ENCODE assay signal across 1 cellular context in the genomic region with DNA sequence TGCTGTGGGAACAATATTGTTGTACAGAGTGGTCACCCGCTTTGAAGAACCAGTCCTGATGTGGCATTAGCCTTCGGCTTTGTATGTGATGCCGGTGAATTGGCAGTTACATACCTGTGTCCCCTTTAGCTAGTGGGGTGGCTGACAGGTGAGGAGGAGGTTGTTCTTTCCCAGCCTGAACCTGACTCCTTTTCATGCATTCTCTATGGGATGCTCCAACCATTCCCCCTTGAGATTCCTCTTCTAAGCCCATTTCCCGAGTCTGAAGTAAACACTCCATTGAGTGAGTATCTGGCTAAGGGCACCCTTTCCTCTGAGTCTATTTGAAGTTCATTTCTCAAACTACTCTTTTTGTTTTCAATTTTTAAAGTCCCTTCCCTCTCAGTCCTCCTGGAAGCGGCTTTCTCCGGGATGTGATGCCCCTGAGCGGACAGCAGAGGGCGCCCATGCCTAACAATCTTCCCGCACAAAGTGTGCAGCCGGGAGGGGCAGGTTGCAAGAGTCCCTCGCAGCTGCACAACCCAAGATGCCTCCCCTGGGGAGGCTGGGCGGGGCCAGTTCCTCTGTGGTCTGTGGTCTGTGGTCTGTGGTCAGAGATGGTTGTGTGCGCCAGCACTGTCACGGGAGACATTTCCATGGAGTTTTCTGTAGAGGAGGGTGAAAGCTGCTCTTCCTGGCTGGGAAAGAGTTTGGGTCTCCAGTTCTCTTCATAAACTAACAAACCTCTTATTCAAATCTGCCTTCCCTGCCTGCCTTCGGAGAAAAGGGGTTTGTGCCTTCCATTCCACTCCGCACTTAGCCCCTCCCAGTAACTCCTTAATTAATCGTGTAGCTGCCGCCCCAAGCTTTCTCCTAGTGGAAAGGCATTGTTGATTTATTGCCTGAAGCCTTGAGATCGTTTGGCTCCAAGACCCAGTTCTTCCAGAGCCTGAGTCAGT.
TF ChIP-seq lines count a peak whose summit lies in the region.

No MANE protein-coding gene starts in this region.

TF ChIP-seq in K562, 482 proteins besides CTCF, POLR2A, EP300 and RAD21 (continued from another document and continues in another):
- TF ChIP-seq FOSL1 (tag; conservative IDR thresholded peaks at IDR 0.05) (peak; percentile 47; the same call in 1 of the 2 replicates), ZNF124 (CRISPR knock-in tag; IDR thresholded peaks at IDR 0.05) (no peak), PURB (CRISPR knock-in tag; IDR thresholded peaks at IDR 0.05; ENCODE audit: low read depth) (no peak), ZNF699 (CRISPR knock-in tag; IDR thresholded peaks at IDR 0.05; ENCODE audit: insufficient replicate concordance) (no peak), ILK (tag; IDR thresholded peaks at IDR 0.05; ENCODE audit: borderline replicate concordance, low read depth) (no peak), RBBP5 (IDR thresholded peaks at IDR 0.05; ENCODE audit: borderline replicate concordance, insufficient read depth, low read length, poor library complexity, severe bottlenecking) (no peak), ETV1 (tag; conservative IDR thresholded peaks at IDR 0.05; ENCODE audit: low read depth) (peak; percentile 68), MCM7 (IDR thresholded peaks at IDR 0.05) (no peak), CTBP1 (IDR thresholded peaks at IDR 0.05; ENCODE audit: borderline replicate concordance) (peak; percentile 75; the same call in 1 of the 2 replicates), CEBPB (tag; IDR thresholded peaks at IDR 0.05) (no peak), ZNF23 (CRISPR knock-in tag; IDR thresholded peaks at IDR 0.05) (no peak), PHF21A (IDR thresholded peaks at IDR 0.05; ENCODE audit: borderline replicate concordance, low read depth) (no peak), ZBTB1 (CRISPR knock-in tag; IDR thresholded peaks at IDR 0.05; ENCODE audit: borderline replicate concordance, low read depth) (peak; percentile 88), ZFP36 (IDR thresholded peaks at IDR 0.05; ENCODE audit: low read depth, low read length, partially characterized antibody) (peak; percentile 4), ZNF695 (CRISPR knock-in tag; IDR thresholded peaks at IDR 0.05) (no peak), MCM5 (IDR thresholded peaks at IDR 0.05; ENCODE audit: low read depth) (no peak), IFI16 (CRISPR knock-in tag; IDR thresholded peaks at IDR 0.05) (no peak), EHMT2 (IDR thresholded peaks at IDR 0.05) (no peak), MTA1 (IDR thresholded peaks at IDR 0.05; ENCODE audit: borderline replicate concordance) (no peak; the same call in 1 of the 2 replicates), ZNF134 (CRISPR knock-in tag; conservative IDR thresholded peaks at IDR 0.05) (no peak), MYC (IDR thresholded peaks at IDR 0.05; ENCODE audit: low read depth, low read length) (peak; percentile 41; the same call in 1 of the 2 replicates), MYC (CRISPR knock-in tag; IDR thresholded peaks at IDR 0.05; ENCODE audit: borderline replicate concordance, low read depth) (no peak), SRSF7 (optimal IDR thresholded peaks at IDR 0.05; ENCODE audit: low read depth, low read length) (no peak), HDAC3 (IDR thresholded peaks at IDR 0.05; ENCODE audit: borderline replicate concordance, partially characterized antibody) (no peak), TEAD1 (CRISPR knock-in tag; IDR thresholded peaks at IDR 0.05) (peak; percentile 41 to 67; a peak in 2 of 4 replicates), ZNF583 (CRISPR knock-in tag; IDR thresholded peaks at IDR 0.05) (no peak), TBL1XR1 (IDR thresholded peaks at IDR 0.05; ENCODE audit: low read length in 2 of 2) (peak in 1 of 2 experiments; percentile 45; a peak in 1 of 4 replicates), ZC3H8 (IDR thresholded peaks at IDR 0.05) (no peak), ZNF282 (CRISPR knock-in tag; IDR thresholded peaks at IDR 0.05) (no peak), ZNF263 (CRISPR knock-in tag; IDR thresholded peaks at IDR 0.05; ENCODE audit: borderline replicate concordance) (no peak), DACH1 (IDR thresholded peaks at IDR 0.05; ENCODE audit: partially characterized antibody) (no peak), HEY1 (CRISPR knock-in tag; IDR thresholded peaks at IDR 0.05; ENCODE audit: borderline replicate concordance) (0 out of 2 replicates have a peak, but pooled peaks have one; percentile 34), MTF1 (CRISPR knock-in tag; IDR thresholded peaks at IDR 0.05; ENCODE audit: borderline replicate concordance) (no peak), LCOR (CRISPR knock-in tag; IDR thresholded peaks at IDR 0.05) (0 out of 2 replicates have a peak, but pooled peaks have one; percentile 57), TEAD4 (IDR thresholded peaks at IDR 0.05; ENCODE audit: low read length) (peak; percentile 62), TEAD4 (CRISPR knock-in tag; IDR thresholded peaks at IDR 0.05; ENCODE audit: borderline replicate concordance) (no peak), RFX7 (CRISPR knock-in tag; IDR thresholded peaks at IDR 0.05) (no peak), RBFOX2 (IDR thresholded peaks at IDR 0.05; ENCODE audit: low read depth, low read length) (no peak), GABPA (tag; conservative IDR thresholded peaks at IDR 0.05; ENCODE audit: low read depth) (no peak), HCFC1 (IDR thresholded peaks at IDR 0.05; ENCODE audit: low read depth, low read length) (0 out of 2 replicates have a peak, but pooled peaks have one; percentile 6), HSF4 (CRISPR knock-in tag; IDR thresholded peaks at IDR 0.05; ENCODE audit: borderline replicate concordance) (no peak), MEIS2 (IDR thresholded peaks at IDR 0.05; ENCODE audit: partially characterized antibody) (peak; percentile 62), IRF2 (CRISPR knock-in tag; IDR thresholded peaks at IDR 0.05) (no peak), JUNB (CRISPR knock-in tag; conservative IDR thresholded peaks at IDR 0.05) (no peak), SPI1 (IDR thresholded peaks at IDR 0.05; ENCODE audit: borderline replicate concordance, low read depth, low read length) (peak; percentile 79), HMG20A (CRISPR knock-in tag; conservative IDR thresholded peaks at IDR 0.05) (no peak), SMARCE1 (IDR thresholded peaks at IDR 0.05) (peak; percentile 53; the same call in 1 of the 2 replicates), PPARD (CRISPR knock-in tag; IDR thresholded peaks at IDR 0.05) (no peak), DIDO1 (tag; IDR thresholded peaks at IDR 0.05; ENCODE audit: low read depth) (no peak)
- TF ChIP-seq, protein P1, sequence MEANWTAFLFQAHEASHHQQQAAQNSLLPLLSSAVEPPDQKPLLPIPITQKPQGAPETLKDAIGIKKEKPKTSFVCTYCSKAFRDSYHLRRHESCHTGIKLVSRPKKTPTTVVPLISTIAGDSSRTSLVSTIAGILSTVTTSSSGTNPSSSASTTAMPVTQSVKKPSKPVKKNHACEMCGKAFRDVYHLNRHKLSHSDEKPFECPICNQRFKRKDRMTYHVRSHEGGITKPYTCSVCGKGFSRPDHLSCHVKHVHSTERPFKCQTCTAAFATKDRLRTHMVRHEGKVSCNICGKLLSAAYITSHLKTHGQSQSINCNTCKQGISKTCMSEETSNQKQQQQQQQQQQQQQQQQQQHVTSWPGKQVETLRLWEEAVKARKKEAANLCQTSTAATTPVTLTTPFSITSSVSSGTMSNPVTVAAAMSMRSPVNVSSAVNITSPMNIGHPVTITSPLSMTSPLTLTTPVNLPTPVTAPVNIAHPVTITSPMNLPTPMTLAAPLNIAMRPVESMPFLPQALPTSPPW (CRISPR knock-in tag; IDR thresholded peaks at IDR 0.05), result peak; percentile 92
- TF ChIP-seq, protein P2, sequence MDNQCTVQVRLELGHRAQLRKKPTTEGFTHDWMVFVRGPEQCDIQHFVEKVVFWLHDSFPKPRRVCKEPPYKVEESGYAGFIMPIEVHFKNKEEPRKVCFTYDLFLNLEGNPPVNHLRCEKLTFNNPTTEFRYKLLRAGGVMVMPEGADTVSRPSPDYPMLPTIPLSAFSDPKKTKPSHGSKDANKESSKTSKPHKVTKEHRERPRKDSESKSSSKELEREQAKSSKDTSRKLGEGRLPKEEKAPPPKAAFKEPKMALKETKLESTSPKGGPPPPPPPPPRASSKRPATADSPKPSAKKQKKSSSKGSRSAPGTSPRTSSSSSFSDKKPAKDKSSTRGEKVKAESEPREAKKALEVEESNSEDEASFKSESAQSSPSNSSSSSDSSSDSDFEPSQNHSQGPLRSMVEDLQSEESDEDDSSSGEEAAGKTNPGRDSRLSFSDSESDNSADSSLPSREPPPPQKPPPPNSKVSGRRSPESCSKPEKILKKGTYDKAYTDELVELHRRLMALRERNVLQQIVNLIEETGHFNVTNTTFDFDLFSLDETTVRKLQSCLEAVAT (IDR thresholded peaks at IDR 0.05), result peak in 1 of 2 experiments; percentile 99; a peak in 2 of 4 replicates
- TF ChIP-seq, protein P3, sequence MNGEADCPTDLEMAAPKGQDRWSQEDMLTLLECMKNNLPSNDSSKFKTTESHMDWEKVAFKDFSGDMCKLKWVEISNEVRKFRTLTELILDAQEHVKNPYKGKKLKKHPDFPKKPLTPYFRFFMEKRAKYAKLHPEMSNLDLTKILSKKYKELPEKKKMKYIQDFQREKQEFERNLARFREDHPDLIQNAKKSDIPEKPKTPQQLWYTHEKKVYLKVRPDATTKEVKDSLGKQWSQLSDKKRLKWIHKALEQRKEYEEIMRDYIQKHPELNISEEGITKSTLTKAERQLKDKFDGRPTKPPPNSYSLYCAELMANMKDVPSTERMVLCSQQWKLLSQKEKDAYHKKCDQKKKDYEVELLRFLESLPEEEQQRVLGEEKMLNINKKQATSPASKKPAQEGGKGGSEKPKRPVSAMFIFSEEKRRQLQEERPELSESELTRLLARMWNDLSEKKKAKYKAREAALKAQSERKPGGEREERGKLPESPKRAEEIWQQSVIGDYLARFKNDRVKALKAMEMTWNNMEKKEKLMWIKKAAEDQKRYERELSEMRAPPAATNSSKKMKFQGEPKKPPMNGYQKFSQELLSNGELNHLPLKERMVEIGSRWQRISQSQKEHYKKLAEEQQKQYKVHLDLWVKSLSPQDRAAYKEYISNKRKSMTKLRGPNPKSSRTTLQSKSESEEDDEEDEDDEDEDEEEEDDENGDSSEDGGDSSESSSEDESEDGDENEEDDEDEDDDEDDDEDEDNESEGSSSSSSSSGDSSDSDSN (IDR thresholded peaks at IDR 0.05; ENCODE audit: borderline replicate concordance in 1 of 2, low read depth in 2 of 2, low read length in 2 of 2), result 0 out of 4 replicates have a peak, but pooled peaks of 1 of the 2 experiments have one; percentile 31
- TF ChIP-seq, protein P4, sequence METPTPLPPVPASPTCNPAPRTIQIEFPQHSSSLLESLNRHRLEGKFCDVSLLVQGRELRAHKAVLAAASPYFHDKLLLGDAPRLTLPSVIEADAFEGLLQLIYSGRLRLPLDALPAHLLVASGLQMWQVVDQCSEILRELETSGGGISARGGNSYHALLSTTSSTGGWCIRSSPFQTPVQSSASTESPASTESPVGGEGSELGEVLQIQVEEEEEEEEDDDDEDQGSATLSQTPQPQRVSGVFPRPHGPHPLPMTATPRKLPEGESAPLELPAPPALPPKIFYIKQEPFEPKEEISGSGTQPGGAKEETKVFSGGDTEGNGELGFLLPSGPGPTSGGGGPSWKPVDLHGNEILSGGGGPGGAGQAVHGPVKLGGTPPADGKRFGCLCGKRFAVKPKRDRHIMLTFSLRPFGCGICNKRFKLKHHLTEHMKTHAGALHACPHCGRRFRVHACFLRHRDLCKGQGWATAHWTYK (CRISPR knock-in tag; IDR thresholded peaks at IDR 0.05), result peak; percentile 83; the same call in 1 of the 2 replicates
- TF ChIP-seq, protein P5, sequence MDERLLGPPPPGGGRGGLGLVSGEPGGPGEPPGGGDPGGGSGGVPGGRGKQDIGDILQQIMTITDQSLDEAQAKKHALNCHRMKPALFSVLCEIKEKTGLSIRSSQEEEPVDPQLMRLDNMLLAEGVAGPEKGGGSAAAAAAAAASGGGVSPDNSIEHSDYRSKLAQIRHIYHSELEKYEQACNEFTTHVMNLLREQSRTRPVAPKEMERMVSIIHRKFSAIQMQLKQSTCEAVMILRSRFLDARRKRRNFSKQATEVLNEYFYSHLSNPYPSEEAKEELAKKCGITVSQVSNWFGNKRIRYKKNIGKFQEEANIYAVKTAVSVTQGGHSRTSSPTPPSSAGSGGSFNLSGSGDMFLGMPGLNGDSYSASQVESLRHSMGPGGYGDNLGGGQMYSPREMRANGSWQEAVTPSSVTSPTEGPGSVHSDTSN (CRISPR knock-in tag; IDR thresholded peaks at IDR 0.05; ENCODE audit: low read depth), result no peak
- TF ChIP-seq, protein P5 (tag; conservative IDR thresholded peaks at IDR 0.05; ENCODE audit: low read depth), result peak; percentile 65
- TF ChIP-seq, protein P6, sequence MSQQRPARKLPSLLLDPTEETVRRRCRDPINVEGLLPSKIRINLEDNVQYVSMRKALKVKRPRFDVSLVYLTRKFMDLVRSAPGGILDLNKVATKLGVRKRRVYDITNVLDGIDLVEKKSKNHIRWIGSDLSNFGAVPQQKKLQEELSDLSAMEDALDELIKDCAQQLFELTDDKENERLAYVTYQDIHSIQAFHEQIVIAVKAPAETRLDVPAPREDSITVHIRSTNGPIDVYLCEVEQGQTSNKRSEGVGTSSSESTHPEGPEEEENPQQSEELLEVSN (IDR thresholded peaks at IDR 0.05; ENCODE audit: borderline replicate concordance in 1 of 2, extremely low read depth in 1 of 2, insufficient read depth in 1 of 2, insufficient read length in 1 of 2, low read depth in 1 of 2, low read length in 1 of 2, poor library complexity in 1 of 2, severe bottlenecking in 1 of 2), result peak in 1 of 2 experiments; percentile 45
